Comparison of ENCODE assay signal across 9 cellular contexts in the genomic region with DNA sequence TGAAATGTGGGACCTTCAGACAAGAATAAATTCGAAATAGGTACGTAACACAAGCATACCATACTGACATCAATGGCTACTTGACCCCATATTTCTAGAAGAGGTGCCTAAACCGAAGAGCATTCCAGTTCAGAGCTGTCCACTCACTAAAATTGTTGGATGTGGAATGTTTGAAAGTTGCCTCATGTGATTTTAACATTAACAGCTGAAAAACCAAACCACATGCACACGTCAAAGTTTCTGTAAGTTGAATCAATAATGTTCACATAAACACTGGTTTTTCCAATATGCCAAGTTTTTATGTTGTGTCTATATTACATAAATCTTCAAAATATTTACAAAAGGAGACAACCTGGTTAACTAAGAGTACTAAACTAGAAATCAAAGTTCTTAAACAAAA. TPM values are rescaled to one million over a fixed set of nuclear protein-coding genes. Genes with fewer than 3 reads are reported as not detected.
DNase-seq lines count a peak whose midpoint lies in the region; ATAC-seq and TF ChIP-seq lines count a peak whose summit lies in the region.
"Had no signal": no experiment of that assay in that cellular context is flagged by ENCODE, and none has a peak within 500 bp of the region (broad histone marks: within the 10 kb centered on the region; RNA-seq: fewer than 3 reads in every experiment).

No MANE protein-coding gene starts in this region.

- CTCF ChIA-PET in AG04449 (lab: Yijun Ruan, JAX), result interaction anchor here (0.7 to 4.6 kb wide), 4 partner anchors 8 to 376 kb away, joined by 3 to 21 read pairs (median 3); no protein-coding TSS in a partner anchor

- POLR2A ChIA-PET in AG04449 (lab: Yijun Ruan, JAX), result interaction anchor here (0.7 to 1.1 kb wide), 3 partner anchors 12 to 62 kb away, joined by 3 to 4 read pairs (median 3); partner anchors contain the start of gene CISD2

- H3K4me1 ChIP-seq in colonic mucosa (peaks cover 13% of the 10 kb centered on the region), mucosa of stomach (ENCODE audit: control insufficient read depth, insufficient read depth, low read length) (peaks cover 28% of the 10 kb centered on the region)

- H3K27me3 ChIP-seq in colonic mucosa, result no peaks in the 10 kb centered on the region
- no peaks in the 10 kb centered on the region for H3K27me3 ChIP-seq in mucosa of stomach (ENCODE audit: control insufficient read depth, insufficient read depth, low read length)

- no peak for ATAC-seq in HG02678 (IDR thresholded peaks at IDR 0.05; ENCODE audit: unreplicated experiment)

- no peaks in the 10 kb centered on the region for H3K36me3 ChIP-seq in colonic mucosa
- no peaks in the 10 kb centered on the region for H3K36me3 ChIP-seq in mucosa of stomach (ENCODE audit: control insufficient read depth, insufficient read depth, low read length)

- DNase-seq in AG04449 (ENCODE audit: low read depth, low spot score), result no peak
- no peak for DNase-seq in HFF-Myc (ENCODE audit: extremely low read depth, low read depth)
- DNase-seq in colonic mucosa, result no peak
- DNase-seq in COLO829 (ENCODE audit: low spot score), result no peak
- DNase-seq in stimulated activated CD4-positive, alpha-beta T cell treated with anti-CD3 and anti-CD28 coated beads, Interleukin-2, amount 100 ng/mL, for 48 hours, result no peak
- no peak for DNase-seq in NK-92 (lab: John Stamatoyannopoulos, UW; ENCODE audit: unreplicated experiment)
- DNase-seq: islet precursor cell had no signal

- H3K9ac ChIP-seq in colonic mucosa (ENCODE audit: low read depth in 2 of 2, low read length in 2 of 2) (peak overlapping the region in 1 of 2 donors; percentile 48), mucosa of stomach (ENCODE audit: low read length) (peak overlapping the region; percentile 99)

- H3K9me3 ChIP-seq in colonic mucosa, result no peaks in the 10 kb centered on the region
- no peaks in the 10 kb centered on the region for H3K9me3 ChIP-seq in mucosa of stomach (ENCODE audit: control insufficient read depth, low read length)

- peak overlapping the region; percentile 100 for H3K27ac ChIP-seq in colonic mucosa

- intact Hi-C loops in colonic mucosa (cut with DNase I), result loop anchor here (10.0 kb wide), 1 partner anchor 389 kb away; no protein-coding TSS in a partner anchor

- H3K4me3 ChIP-seq in AG04449 (ENCODE audit: low read depth, low read length) (peak overlapping the region; percentile 86), HFF-Myc (replicated peaks; ENCODE audit: low read depth, low read length) (peak overlapping the region; percentile 98), colonic mucosa (peak overlapping the region; percentile 82), mucosa of stomach (ENCODE audit: low read length) (no peak overlapping the region)

- TF ChIP-seq CTCF in AG04449 (IDR thresholded peaks at IDR 0.05; ENCODE audit: insufficient read depth, low read length, missing control alignments) (no peak), HFF-Myc (IDR thresholded peaks at IDR 0.05; ENCODE audit: low read depth, low read length, missing control alignments) (no peak), colonic mucosa (IDR thresholded peaks at IDR 0.05) (no peak)

RNA-seq across cellular contexts. Expression of gene UBE2D3, which starts 3.5 kb away (rescaled TPM):
- total RNA-seq in colonic mucosa, result 100 to 1,000 TPM; 290 to 346 TPM

RNA-seq across cellular contexts. Expression of gene CISD2, which starts 44.9 kb away (rescaled TPM):
- 10 to 100 TPM; 30.7 to 41.5 TPM for total RNA-seq in colonic mucosa
